ENCODE assay signal across 7 cellular contexts in the genomic region with DNA sequence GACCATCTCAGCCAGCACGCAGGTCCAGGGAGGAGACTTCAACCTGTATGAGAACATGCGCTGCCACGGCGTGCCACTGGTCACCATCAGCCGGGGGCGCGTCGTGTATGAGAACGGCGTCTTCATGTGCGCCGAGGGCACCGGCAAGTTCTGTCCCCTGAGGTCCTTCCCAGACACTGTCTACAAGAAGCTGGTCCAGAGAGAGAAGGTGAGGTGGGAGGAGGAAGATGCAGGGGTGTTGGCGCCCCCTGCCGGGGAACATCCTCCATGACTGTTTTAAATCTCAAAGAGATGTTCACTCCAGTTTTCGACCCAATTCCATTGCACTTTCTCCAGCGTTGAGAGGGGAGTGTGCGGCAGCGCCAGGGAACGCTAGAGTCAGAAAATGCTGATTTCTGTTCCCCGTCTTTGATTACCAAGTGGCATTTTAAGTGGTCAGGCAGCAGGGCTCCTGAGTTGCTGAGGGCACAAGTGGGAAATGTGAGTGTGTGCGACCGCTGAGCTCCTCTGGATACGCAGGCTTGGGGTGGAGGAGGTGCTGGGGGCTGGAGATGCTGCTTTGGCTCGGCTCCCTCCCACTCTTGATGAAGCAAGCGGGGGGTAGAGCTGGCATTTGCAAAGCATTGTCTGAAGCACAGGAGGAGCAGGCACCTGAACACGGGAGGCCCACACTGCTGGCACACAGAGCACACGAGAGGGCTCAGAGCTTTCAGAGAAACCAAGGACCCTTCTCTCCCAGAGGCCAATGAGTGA. TPM values are rescaled to one million over a fixed set of nuclear protein-coding genes. Genes with fewer than 3 reads are reported as not detected.
A peak's percentile ranks its signal among the peaks of the same experiment; 100 is the strongest.
DNase-seq lines count a peak whose midpoint lies in the region; ATAC-seq, FAIRE-seq and TF ChIP-seq lines count a peak whose summit lies in the region.

No MANE protein-coding gene starts in this region.

- H3K27me3 ChIP-seq in keratinocyte (ENCODE audit: control insufficient read depth, extremely low read depth, insufficient read depth, low read length) = peaks cover 10% of the 10 kb centered on the region

- peaks cover 7% of the 10 kb centered on the region for H3K4me1 ChIP-seq in keratinocyte (ENCODE audit: control insufficient read depth, extremely low read depth, insufficient read depth, low read length)

- H3K9ac ChIP-seq in keratinocyte (ENCODE audit: control insufficient read depth, extremely low read depth, insufficient read depth, low read length) = no peak overlapping the region

- H3K4me2 ChIP-seq in keratinocyte (ENCODE audit: control insufficient read depth, extremely low read depth, insufficient read depth, low read depth, low read length) = no peak overlapping the region

- TF ChIP-seq POLR2A in NB4 (IDR thresholded peaks at IDR 0.05; ENCODE audit: extremely low read depth, insufficient read length) = no peak

- H3K27ac ChIP-seq in keratinocyte (ENCODE audit: control insufficient read depth, insufficient read depth, low read length) = no peak overlapping the region

- peak; percentile 88 for TF ChIP-seq CTCF in GM12864 (IDR thresholded peaks at IDR 0.05; ENCODE audit: low read depth, low read length, missing control alignments)
- TF ChIP-seq CTCF in NB4 (IDR thresholded peaks at IDR 0.05; ENCODE audit: low read depth, low read length) = peak; percentile 86
- TF ChIP-seq CTCF in WI38 (IDR thresholded peaks at IDR 0.05; ENCODE audit: low read depth, low read length) = peak; percentile 70; the same call in 1 of the 2 replicates
- peak; percentile 79 to 90 (median 85) for TF ChIP-seq CTCF in keratinocyte (optimal IDR thresholded peaks at IDR 0.05 in 1 of 3, IDR thresholded peaks at IDR 0.05 in 1 of 3, conservative IDR thresholded peaks at IDR 0.05 in 1 of 3; ENCODE audit: extremely low read depth in 1 of 3, insufficient read depth in 2 of 3, low read length in 3 of 3)

- H2AFZ ChIP-seq in keratinocyte (ENCODE audit: control insufficient read depth, low read length) = no peak overlapping the region

- no peak for DNase-seq in GM12864 (ENCODE audit: low read depth)
- peak; percentile 78 for DNase-seq in NB4 (ENCODE audit: low read depth)
- DNase-seq in central memory CD4-positive, alpha-beta T cell = peak; percentile 42
- no peak for DNase-seq in keratinocyte (ENCODE audit: low read depth, low spot score)
- peak; percentile 40 for DNase-seq in stimulated activated CD4-positive, alpha-beta T cell treated with anti-CD3 and anti-CD28 coated beads, Interleukin-2, amount 100 ng/mL, for 4 hours (ENCODE audit: low read depth)

- no peak for ATAC-seq in GM19463 (IDR thresholded peaks at IDR 0.05; ENCODE audit: unreplicated experiment)

- no peaks in the 10 kb centered on the region for H4K20me1 ChIP-seq in keratinocyte (ENCODE audit: control insufficient read depth, extremely low read depth, insufficient read depth, low read length)

- no peaks in the 10 kb centered on the region for H3K79me2 ChIP-seq in keratinocyte (ENCODE audit: control insufficient read depth, insufficient read depth, low read length)

- no peaks in the 10 kb centered on the region for H3K9me1 ChIP-seq in keratinocyte (ENCODE audit: control insufficient read depth, extremely low read depth, insufficient read depth, low read length)

- no peaks in the 10 kb centered on the region for H3K36me3 ChIP-seq in keratinocyte (ENCODE audit: control insufficient read depth in 2 of 2, extremely low read depth in 1 of 2, insufficient read depth in 2 of 2, low read length in 2 of 2)

- dilution Hi-C loops in keratinocyte (cut with MboI; ENCODE audit: extremely low pct_ligation_motif_present, low sequenced_read_pairs) = no loop called here

- H3K4me3 ChIP-seq in GM12864 (ENCODE audit: low read depth, low read length) (no peak overlapping the region), NB4 (ENCODE audit: low read depth, low read length) (no peak overlapping the region), WI38 (ENCODE audit: low read depth, low read length) (no peak overlapping the region), keratinocyte (ENCODE audit: control insufficient read depth in 2 of 3, extremely low read depth in 1 of 3, insufficient read depth in 2 of 3, low read depth in 1 of 3, low read length in 3 of 3) (no peak overlapping the region)

- no peaks in the 10 kb centered on the region for H3K9me3 ChIP-seq in keratinocyte (ENCODE audit: control insufficient read depth, low read depth, low read length)

- peak; percentile 62 for FAIRE-seq in keratinocyte (lab: Jason Lieb, UNC)

RNA-seq across cellular contexts. Expression of a gene that starts 27.7 kb away (rescaled TPM):
- polyA plus RNA-seq in keratinocyte = 12.6 to 16.5 TPM (median 15.0 TPM) in 3 replicates
- polyA plus RNA-seq in keratinocyte (2011; ENCODE audit: low read depth) = 9.8 TPM
- polyA plus RNA-seq in keratinocyte (2011; cell fraction: cytosol; rRNA removed) = 14.1 and 18.2 TPM in 2 replicates
- polyA plus RNA-seq in keratinocyte (2011; cell fraction: nucleus; rRNA removed) = 37.4 and 54.1 TPM in 2 replicates
- polyA plus RNA-seq in keratinocyte (2012; ENCODE audit: low replicate concordance) = 16.0 and 24.0 TPM in 2 replicates
- polyA minus RNA-seq in keratinocyte = 9.5 to 14.1 TPM (median 11.7 TPM) in 3 replicates
- 15.5 TPM for polyA minus RNA-seq in keratinocyte (2011; cell fraction: cytosol; rRNA and poly(A)+ RNA removed)
- 7.5 and 11.4 TPM in 2 replicates for polyA minus RNA-seq in keratinocyte (2011; cell fraction: nucleus; rRNA and poly(A)+ RNA removed)

Comparison
In these comparisons a context has a peak if more than half of its experiments do, and no peak if none do; other contexts are left out.
1. DNase-seq: peak in NB4 (single experiment), central memory CD4-positive, alpha-beta T cell (single experiment) and stimulated activated CD4-positive, alpha-beta T cell treated with anti-CD3 and anti-CD28 coated beads, Interleukin-2, amount 100 ng/mL, for 4 hours (single experiment); none in GM12864 (single experiment) and keratinocyte (single experiment).
2. Peak in every context shown above with its lines, with median percentiles within 50 percentile points of each other: CTCF ChIP-seq.